14 cellular contexts compared by ENCODE assay signal in genomic region chr4:31968842-31969241, GRCh38.
A peak's percentile ranks its signal among the peaks of the same experiment; 100 is the strongest.
DNase-seq lines count a peak whose midpoint lies in the region; ATAC-seq lines count a peak whose summit lies in the region.
"Had no signal": no experiment of that assay in that cellular context is flagged by ENCODE, and none has a peak within 500 bp of the region (broad histone marks: within the 10 kb centered on the region; RNA-seq: fewer than 3 reads in every experiment).

No MANE protein-coding gene starts in this region.

- DNase-seq in KBM-7 = peak; percentile 11
- peak; percentile 42 for DNase-seq in MV-4-11 (lab: John Stamatoyannopoulos, UW)
- DNase-seq in SKM-1 (lab: John Stamatoyannopoulos, UW; ENCODE audit: unreplicated experiment) = peak; percentile 34
- peak; percentile 4 for DNase-seq in UCSD-AML1 (lab: John Stamatoyannopoulos, UW; ENCODE audit: unreplicated experiment)
- no peak for DNase-seq in effector CD8-positive, alpha-beta T cell (lab: John Stamatoyannopoulos, UW)
- no peak for DNase-seq in NCI-H1092 (lab: John Stamatoyannopoulos, UW)
- DNase-seq in ureter (ENCODE audit: low spot score) = no peak
- DNase-seq: ACHN; Calu3; CD4-positive, CD25-positive, alpha-beta regulatory T cell; DMS 273 treated with DMSO at 0.1 percent for 48 hours; GOT3; IMR-90 had no signal

- no peak for ATAC-seq in GM18867 (IDR thresholded peaks at IDR 0.05; ENCODE audit: unreplicated experiment)

- in situ Hi-C loops in KBM-7 (cut with MboI; ENCODE audit: low pct_unique_long_range_greater_than_20kb, low sequenced_read_pairs) = no loop called here

Comparison
In these comparisons a context has a peak if more than half of its experiments do, and no peak if none do; other contexts are left out.
1. DNase-seq: peak in KBM-7 (single experiment), MV-4-11 (single experiment), SKM-1 (single experiment) and UCSD-AML1 (single experiment); none in effector CD8-positive, alpha-beta T cell (single experiment), NCI-H1092 (single experiment) and ureter (single experiment).